In the genomic region with DNA sequence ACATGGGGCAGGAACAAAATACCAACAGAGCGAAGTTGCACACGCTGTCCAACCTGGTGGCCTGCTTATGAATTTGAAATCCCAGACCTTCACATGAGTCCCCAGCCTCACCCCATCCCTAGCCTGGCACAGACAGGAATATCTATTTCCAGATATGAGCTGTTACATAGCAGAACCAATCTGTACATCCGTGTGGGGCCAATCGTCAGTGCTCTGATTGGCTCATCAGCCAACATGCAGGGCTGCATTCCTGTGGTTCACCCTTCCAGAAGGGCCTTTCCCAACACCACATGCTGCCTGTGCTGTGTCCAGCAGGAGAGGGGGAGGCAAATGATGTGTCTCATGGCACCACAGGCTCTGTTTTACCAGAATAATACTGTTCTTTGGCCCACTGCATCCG, we compare ENCODE assay signal across 9 cellular contexts. TPM values are rescaled to one million over a fixed set of nuclear protein-coding genes. Genes with fewer than 3 reads are reported as not detected.
DNase-seq lines count a peak whose midpoint lies in the region; ATAC-seq lines count a peak whose summit lies in the region.
"Had no signal": no experiment of that assay in that cellular context is flagged by ENCODE, and none has a peak within 500 bp of the region (broad histone marks: within the 10 kb centered on the region; RNA-seq: fewer than 3 reads in every experiment).

No MANE protein-coding gene starts in this region.

- peak overlapping the region; percentile 77 for H2AK5ac ChIP-seq in mesenchymal stem cell (ENCODE audit: low read length, severe bottlenecking)

- H3K23ac ChIP-seq in mesenchymal stem cell (ENCODE audit: low read length in 2 of 2) = no peak overlapping the region

- H4K91ac ChIP-seq in mesenchymal stem cell (ENCODE audit: low read length) = no peak overlapping the region

- peak; percentile 99 for DNase-seq in M059J (ENCODE audit: low read depth)
- DNase-seq in epidermal melanocyte (ENCODE audit: insufficient read length, low spot score) = peak; percentile 69
- peak; percentile 99 for DNase-seq in mesenchymal stem cell
- DNase-seq in aorta = peak in 1 of 2 donors; percentile 75
- DNase-seq in activated CD8-positive, alpha-beta memory T cell treated with anti-CD3 and anti-CD28 coated beads for 24 hours = no peak
- DNase-seq: activated CD4-positive, alpha-beta T cell treated with anti-CD3 and anti-CD28 coated beads, Interleukin-2, amount 50 U/mL, for 1 hour; NCI-H345 had no signal

- no peak overlapping the region for H3K4me2 ChIP-seq in mesenchymal stem cell (ENCODE audit: low read length, poor library complexity, severe bottlenecking)

- peak overlapping the region; percentile 86 for H2BK120ac ChIP-seq in mesenchymal stem cell (ENCODE audit: low read depth, low read length)

- H3K79me1 ChIP-seq in mesenchymal stem cell (replicated peaks; ENCODE audit: low read length, poor library complexity, severe bottlenecking) = peaks cover 2% of the 10 kb centered on the region

- H3K27me3 ChIP-seq in mesenchymal stem cell (ENCODE audit: control insufficient read depth in 1 of 2, insufficient read depth in 1 of 2, low read length in 2 of 2) (no peaks in the 10 kb centered on the region), aorta (ENCODE audit: control insufficient read depth in 1 of 2, insufficient read depth in 2 of 2, low read length in 1 of 2) (no peaks in the 10 kb centered on the region)

- peaks cover 16% of the 10 kb centered on the region for H3K4me1 ChIP-seq in mesenchymal stem cell (ENCODE audit: control insufficient read depth, insufficient read depth, low read depth, low read length)
- peaks cover 2 to 4% of the 10 kb centered on the region in 2 donors for H3K4me1 ChIP-seq in aorta (ENCODE audit: control insufficient read depth in 1 of 2, insufficient read depth in 2 of 2, low read length in 2 of 2)

- ATAC-seq in aorta (ENCODE audit: low FRiP score) = peak; percentile 79
- no peak for ATAC-seq in HG02973 (IDR thresholded peaks at IDR 0.05; ENCODE audit: unreplicated experiment)
- ATAC-seq in GM21367 (IDR thresholded peaks at IDR 0.05; ENCODE audit: unreplicated experiment) = no peak

- H2BK15ac ChIP-seq in mesenchymal stem cell (ENCODE audit: low read depth, poor library complexity, severe bottlenecking) = no peak overlapping the region

- 11% methylated on average over 5 of the region's 5 CpGs for WGBS in mesenchymal stem cell
- 65 to 67% methylated on average over 5 of the region's 5 CpGs for WGBS in aorta, 2 donors

- H2BK5ac ChIP-seq in mesenchymal stem cell (ENCODE audit: low read depth, low read length, poor library complexity, severe bottlenecking) = peak overlapping the region; percentile 97

- H3K4me3 ChIP-seq in mesenchymal stem cell (ENCODE audit: insufficient read depth in 1 of 2, low read depth in 1 of 2, low read length in 2 of 2) (peak overlapping the region in 1 of 2 experiments; percentile 29), aorta (ENCODE audit: low read length in 2 of 2) (no peak overlapping the region)

- no peak overlapping the region for H2AFZ ChIP-seq in mesenchymal stem cell (ENCODE audit: low read depth, low read length)

- peak overlapping the region; percentile 60 to 62 for H3K18ac ChIP-seq in mesenchymal stem cell (ENCODE audit: low read depth in 1 of 2, low read length in 2 of 2)

- intact Hi-C loops in aorta (cut with DNase I) = no loop called here

- peak overlapping the region in 1 of 2 experiments; percentile 66 for H3K4ac ChIP-seq in mesenchymal stem cell (ENCODE audit: low read depth in 1 of 2, low read length in 2 of 2)

- H3K14ac ChIP-seq in mesenchymal stem cell (ENCODE audit: low read length in 2 of 2) = no peak overlapping the region

- H2BK12ac ChIP-seq in mesenchymal stem cell (ENCODE audit: low read length in 2 of 2) = peak overlapping the region in 1 of 2 experiments; percentile 95

- H3K36me3 ChIP-seq in mesenchymal stem cell (ENCODE audit: control insufficient read depth in 1 of 2, insufficient read depth in 2 of 2, low read depth in 1 of 2, low read length in 2 of 2) (peaks cover 0 to 6% of the 10 kb centered on the region in 2 experiments), aorta (ENCODE audit: control insufficient read depth in 1 of 2, insufficient read depth in 2 of 2, low read length in 1 of 2) (no peaks in the 10 kb centered on the region)

- H3K9ac ChIP-seq in mesenchymal stem cell (ENCODE audit: low read length) = peak overlapping the region; percentile 92

- H3K9me3 ChIP-seq in mesenchymal stem cell (ENCODE audit: control insufficient read depth, low read length) (no peaks in the 10 kb centered on the region), aorta (ENCODE audit: control insufficient read depth, low read length) (no peaks in the 10 kb centered on the region)

- H4K8ac ChIP-seq in mesenchymal stem cell (ENCODE audit: low read length) = no peak overlapping the region

- H3K27ac ChIP-seq in mesenchymal stem cell (ENCODE audit: low read length, poor library complexity, severe bottlenecking) (peak overlapping the region; percentile 100), aorta (ENCODE audit: low read depth in 1 of 2, low read length in 2 of 2) (peak overlapping the region; percentile 12 to 48)

RNA-seq across cellular contexts. Expression of a gene that starts 31.3 kb away (rescaled TPM):
- 78.3 and 110 TPM in 2 replicates for total RNA-seq in M059J (2014; rRNA removed; shearing (Covaris generic))
- polyA plus RNA-seq in mesenchymal stem cell (2013, experiment 1 of 2) = 408 TPM
- polyA plus RNA-seq in mesenchymal stem cell (2013, experiment 2 of 2) = 395 TPM
- total RNA-seq in aorta = 1,000 to 10,000 TPM in 1 of 2 donors, 100 to 1,000 TPM in 1; 354 to 2,327 TPM
- 100 to 1,000 TPM in 1 of 2 donors, 10 to 100 TPM in 1; 56.5 to 949 TPM for polyA plus RNA-seq in aorta
